ENCODE assay signal across 8 cellular contexts in genomic region chr7:20798081-20798693, GRCh38. TPM values are rescaled to one million over a fixed set of nuclear protein-coding genes. Genes with fewer than 3 reads are reported as not detected.
DNase-seq lines count a peak whose midpoint lies in the region; ATAC-seq and TF ChIP-seq lines count a peak whose summit lies in the region.

No MANE protein-coding gene starts in this region.

- H3K27me3 Mint-ChIP-seq in CD4-positive, alpha-beta T cell: peaks cover 81% of the 10 kb centered on the region

- ATAC-seq in CD4-positive, alpha-beta T cell (ENCODE audit: poor library complexity): peak; percentile 43
- peak; percentile 88 for ATAC-seq in GM18909 (IDR thresholded peaks at IDR 0.05; ENCODE audit: poor library complexity, unreplicated experiment)
- peak; percentile 37 for ATAC-seq in HG03060 (IDR thresholded peaks at IDR 0.05; ENCODE audit: low read depth, unreplicated experiment)

- peaks cover 6% of the 10 kb centered on the region for H3K4me1 ChIP-seq in adipocyte (ENCODE audit: control insufficient read depth, insufficient read depth, low read length)
- peaks cover 57% of the 10 kb centered on the region; the same call in 1 of the 2 replicates for H3K4me1 ChIP-seq in iPS-20b (ENCODE audit: insufficient read depth, low read length)
- H3K4me1 ChIP-seq in suprapubic skin: peaks cover 24% of the 10 kb centered on the region

- 2% methylated on average over 16 of the region's 77 CpGs for WGBS in suprapubic skin

- H3K36me3 Mint-ChIP-seq in CD4-positive, alpha-beta T cell (ENCODE audit: low read depth): peaks cover 4% of the 10 kb centered on the region

- TF ChIP-seq POLR2A in suprapubic skin (IDR thresholded peaks at IDR 0.05): no peak

- TF ChIP-seq EP300 in suprapubic skin (IDR thresholded peaks at IDR 0.05): no peak

- H3K9me3 Mint-ChIP-seq in CD4-positive, alpha-beta T cell: peaks cover 6% of the 10 kb centered on the region

- H3K27ac Mint-ChIP-seq in CD4-positive, alpha-beta T cell: no peak overlapping the region

- peaks cover 75% of the 10 kb centered on the region for H3K27me3 ChIP-seq in CD4-positive, alpha-beta T cell (ENCODE audit: control insufficient read depth, insufficient read depth, low read length)
- H3K27me3 ChIP-seq in adipocyte (replicated peaks; ENCODE audit: control insufficient read depth, insufficient read depth, low read length): peaks cover 64% of the 10 kb centered on the region
- H3K27me3 ChIP-seq in iPS-20b (ENCODE audit: insufficient read depth, low read length): peaks cover 52% of the 10 kb centered on the region
- H3K27me3 ChIP-seq in suprapubic skin: peaks cover 80% of the 10 kb centered on the region

- DNase-seq in CD4-positive, alpha-beta T cell: no peak
- peak; percentile 88 for DNase-seq in NCI-H2227 (lab: John Stamatoyannopoulos, UW; ENCODE audit: unreplicated experiment)
- peak; percentile 58 for DNase-seq in adipocyte (ENCODE audit: low read depth)
- no peak for DNase-seq in suprapubic skin (ENCODE audit: low spot score in 2 of 2)
- no peak for DNase-seq in effector CD8-positive, alpha-beta T cell (lab: John Stamatoyannopoulos, UW)

- H3K4me1 Mint-ChIP-seq in CD4-positive, alpha-beta T cell (ENCODE audit: low read depth): peaks cover 18% of the 10 kb centered on the region

- peaks cover 15% of the 10 kb centered on the region for H3K9me3 ChIP-seq in CD4-positive, alpha-beta T cell (ENCODE audit: control insufficient read depth, low read length)
- H3K9me3 ChIP-seq in adipocyte (ENCODE audit: control insufficient read depth, low read length) (peaks cover 13% of the 10 kb centered on the region), iPS-20b (ENCODE audit: insufficient read depth, low read depth, low read length) (no peaks in the 10 kb centered on the region), suprapubic skin (no peaks in the 10 kb centered on the region)

- no peaks in the 10 kb centered on the region for H3K36me3 ChIP-seq in adipocyte (ENCODE audit: control insufficient read depth, insufficient read depth, low read length, severe bottlenecking)
- no peaks in the 10 kb centered on the region for H3K36me3 ChIP-seq in iPS-20b (ENCODE audit: insufficient read depth, low read depth, low read length)
- no peaks in the 10 kb centered on the region for H3K36me3 ChIP-seq in suprapubic skin

- TF ChIP-seq CTCF in CD4-positive, alpha-beta T cell (IDR thresholded peaks at IDR 0.05): no peak
- TF ChIP-seq CTCF in suprapubic skin (IDR thresholded peaks at IDR 0.05): no peak

- peak overlapping the region; percentile 88 for H3K4me3 Mint-ChIP-seq in CD4-positive, alpha-beta T cell

- H3K9ac ChIP-seq in adipocyte (ENCODE audit: low read length) (no peak overlapping the region), iPS-20b (ENCODE audit: low read depth, low read length) (peak overlapping the region; percentile 51; the same call in 1 of the 2 replicates)

- POLR2A ChIA-PET in CD4-positive, alpha-beta T cell (lab: Charles Lee): no interaction called here

- no peak overlapping the region for H3K27ac ChIP-seq in CD4-positive, alpha-beta T cell (ENCODE audit: low read depth, low read length)
- H3K27ac ChIP-seq in iPS-20b (ENCODE audit: low read length): no peak overlapping the region
- H3K27ac ChIP-seq in suprapubic skin: no peak overlapping the region

- CTCF ChIA-PET in CD4-positive, alpha-beta T cell (lab: Charles Lee): no interaction called here

- H3K4me3 ChIP-seq in adipocyte (ENCODE audit: low read length) (peak overlapping the region; percentile 50), iPS-20b (ENCODE audit: low read length) (peak overlapping the region; percentile 94), suprapubic skin (peak overlapping the region; percentile 60)

- intact Hi-C loops in CD4-positive, alpha-beta T cell (cut with DNase I, micrococcal nuclease): no loop called here

RNA-seq across cellular contexts. Expression of gene SP8, which starts 11.5 kb away (rescaled TPM):
- total RNA-seq in CD4-positive, alpha-beta T cell: not detected
- total RNA-seq in suprapubic skin: 10 to 100 TPM in 1 of 4 donors, 1 to 10 TPM in 1, under 1 TPM in 1, not detected in 1; 0.72 to 24.8 (median 5.5) TPM

Comparison
In these comparisons a context has a peak if more than half of its experiments do, and no peak if none do; other contexts are left out.
1. ATAC-seq: peak in every context shown above with its lines; median percentile 88 in GM18909; 43 in CD4-positive, alpha-beta T cell; 37 in HG03060.
2. DNase-seq: peak in NCI-H2227 (single experiment) and adipocyte (single experiment); none in CD4-positive, alpha-beta T cell (0 of 10), suprapubic skin (0 of 2) and effector CD8-positive, alpha-beta T cell (single experiment).
3. Peak in every context shown above with its lines, with median percentiles within 50 percentile points of each other: H3K4me3 ChIP-seq.